In genomic region chr13:48532473-48533206, GRCh38 we compare ENCODE assay signal across 8 cellular contexts. TPM values are rescaled to one million over a fixed set of nuclear protein-coding genes. Genes with fewer than 3 reads are reported as not detected.
DNase-seq lines count a peak whose midpoint lies in the region; ATAC-seq and TF ChIP-seq lines count a peak whose summit lies in the region.

Gene RCBTB2 (minus strand): TSS chr13:48533080. CDS start chr13:48521939, 11,141 bp downstream.

- peak within 1 kb of the TSS; percentile 87 to 98 (median 94) for H3K4me2 ChIP-seq in BLaER1 treated with 17β-estradiol and CSF1 and Interleukin-3, amounts not matched to agents 10 nM and 100 nM

- no peaks in the 10 kb centered on the region for H4K20me1 ChIP-seq in BLaER1 treated with 17β-estradiol and CSF1 and Interleukin-3, amounts not matched to agents 10 nM and 100 nM

- no peak for TF ChIP-seq CTCF in left lung (IDR thresholded peaks at IDR 0.05)

- H3K4me1 ChIP-seq in BLaER1 treated with 17β-estradiol and CSF1 and Interleukin-3, amounts not matched to agents 10 nM and 100 nM: peaks cover 50 to 82% (median 70%) of the 10 kb centered on the region in 10 experiments
- peaks cover 4 to 34% of the 10 kb centered on the region in 2 donors for H3K4me1 ChIP-seq in left lung

- H3K9me3 ChIP-seq in BLaER1 treated with 17β-estradiol and CSF1 and Interleukin-3, amounts not matched to agents 10 nM and 100 nM (replicated peaks in 1 of 11): peaks cover 12 to 25% (median 16%) of the 10 kb centered on the region in 11 experiments; a peak in 19 of 22 replicates
- no peaks in the 10 kb centered on the region for H3K9me3 ChIP-seq in left lung

- peak; percentile 77 for ATAC-seq in GM19328 (IDR thresholded peaks at IDR 0.05; ENCODE audit: unreplicated experiment)
- ATAC-seq in HG03469 (IDR thresholded peaks at IDR 0.05; ENCODE audit: unreplicated experiment): peak; percentile 64
- peak; percentile 97 for ATAC-seq in left lung

- DNase-seq in NCI-H526 treated with DMSO at 0.1 percent for 48 hours (lab: John Stamatoyannopoulos, UW): peak; percentile 95
- DNase-seq in activated CD4-positive, alpha-beta T cell treated with anti-CD3 and anti-CD28 coated beads, Interleukin-2, amount 50 U/mL, for 1 hour: peak; percentile 98
- DNase-seq in dedifferentiated amniotic fluid mesenchymal stem cell (ENCODE audit: extremely low spot score): peak; percentile 96
- peak; percentile 99 to 100 for DNase-seq in left lung
- DNase-seq in stimulated activated CD4-positive, alpha-beta T cell treated with anti-CD3 and anti-CD28 coated beads, Interleukin-2, amount 100 ng/mL, for 4 hours (ENCODE audit: low read depth): peak; percentile 98

- intact Hi-C loops in left lung (cut with DNase I): no loop called here

- H3K27me3 ChIP-seq in BLaER1 treated with 17β-estradiol and CSF1 and Interleukin-3, amounts not matched to agents 10 nM and 100 nM: no peaks in the 10 kb centered on the region
- no peaks in the 10 kb centered on the region for H3K27me3 ChIP-seq in left lung

- peak within 1 kb of the TSS; percentile 86 to 97 (median 92) for H3K9ac ChIP-seq in BLaER1 treated with 17β-estradiol and CSF1 and Interleukin-3, amounts not matched to agents 10 nM and 100 nM

- H3K27ac ChIP-seq in BLaER1 treated with 17β-estradiol and CSF1 and Interleukin-3, amounts not matched to agents 10 nM and 100 nM: peak within 1 kb of the TSS; percentile 86 to 98 (median 94)
- peak within 1 kb of the TSS; percentile 95 to 97 for H3K27ac ChIP-seq in left lung

- H3K36me3 ChIP-seq in BLaER1 treated with 17β-estradiol and CSF1 and Interleukin-3, amounts not matched to agents 10 nM and 100 nM: peaks cover 0 to 6% (median 0%) of the 10 kb centered on the region in 11 experiments; a peak in 3 of 22 replicates
- H3K36me3 ChIP-seq in left lung: no peaks in the 10 kb centered on the region

- peak within 1 kb of the TSS; percentile 64 to 80 (median 72) for H3K4me3 ChIP-seq in BLaER1 treated with 17β-estradiol and CSF1 and Interleukin-3, amounts not matched to agents 10 nM and 100 nM
- peak within 1 kb of the TSS; percentile 59 to 62 for H3K4me3 ChIP-seq in left lung

RNA-seq across cellular contexts. Expression of gene RCBTB2, which starts in this region (rescaled TPM):
- 10 to 100 TPM; 17.1 to 17.2 TPM for total RNA-seq in left lung

Comparison
In these comparisons a context has a peak if more than half of its experiments do, and no peak if none do; other contexts are left out.
1. Peak in every context shown above with its lines: DNase-seq, ATAC-seq, H3K4me3 ChIP-seq and H3K27ac ChIP-seq.